8 cellular contexts compared by ENCODE assay signal in genomic region chr7:37916017-37916672, GRCh38. TPM values are rescaled to one million over a fixed set of nuclear protein-coding genes. Genes with fewer than 3 reads are reported as not detected.
A peak's percentile ranks its signal among the peaks of the same experiment; 100 is the strongest.
DNase-seq lines count a peak whose midpoint lies in the region; ATAC-seq lines count a peak whose summit lies in the region.

No MANE protein-coding gene starts in this region.

- no peaks in the 10 kb centered on the region for H3K36me3 Mint-ChIP-seq in activated CD4-positive, alpha-beta T cell treated with anti-CD3 and anti-CD28 coated beads, Interleukin-2, amount 10 ng/mL, durations not matched to agents 7 days and 5 days (ENCODE audit: low read depth)
- H3K36me3 Mint-ChIP-seq in activated naive CD8-positive, alpha-beta T cell treated with anti-CD3 and anti-CD28 coated beads, Interleukin-2, amount 50 U/mL, for 24 hours (ENCODE audit: low read depth) = no peaks in the 10 kb centered on the region

- CTCF ChIA-PET in activated CD4-positive, alpha-beta T cell treated with anti-CD3 and anti-CD28 coated beads, Interleukin-2, amount 10 ng/mL, durations not matched to agents 7 days and 5 days (lab: Charles Lee) = interaction anchor here (1.4 kb wide), 1 partner anchor 419 kb away, joined by 4 read pairs; no protein-coding TSS in a partner anchor

- peak overlapping the region; percentile 38 for H3K4me3 Mint-ChIP-seq in activated CD4-positive, alpha-beta T cell treated with anti-CD3 and anti-CD28 coated beads, Interleukin-2, amount 10 ng/mL, durations not matched to agents 7 days and 5 days
- H3K4me3 Mint-ChIP-seq in activated naive CD8-positive, alpha-beta T cell treated with anti-CD3 and anti-CD28 coated beads, Interleukin-2, amount 50 U/mL, for 24 hours = peak overlapping the region; percentile 62

- no peak for ATAC-seq in activated naive CD8-positive, alpha-beta T cell treated with anti-CD3 and anti-CD28 coated beads, Interleukin-2, amount 50 U/mL, for 24 hours
- ATAC-seq in GM19023 (IDR thresholded peaks at IDR 0.05; ENCODE audit: unreplicated experiment) = no peak

- DNase-seq in activated CD4-positive, alpha-beta T cell treated with anti-CD3 and anti-CD28 coated beads, Interleukin-2, amount 10 ng/mL, durations not matched to agents 7 days and 5 days = no peak
- no peak for DNase-seq in activated CD4-positive, alpha-beta T cell treated with anti-CD3 and anti-CD28 coated beads for 1 hour
- no peak for DNase-seq in activated naive CD8-positive, alpha-beta T cell treated with anti-CD3 and anti-CD28 coated beads, Interleukin-2, amount 50 U/mL, for 24 hours
- DNase-seq in kidney tubule cell (ENCODE audit: low spot score) (peak; percentile 25), NCI-H774 (lab: John Stamatoyannopoulos, UW) (no peak), OCI-M2 (lab: John Stamatoyannopoulos, UW; ENCODE audit: unreplicated experiment) (no peak)

- WGBS in thymus = 3% methylated on average over 57 of the region's 57 CpGs

- H3K27me3 Mint-ChIP-seq in activated CD4-positive, alpha-beta T cell treated with anti-CD3 and anti-CD28 coated beads, Interleukin-2, amount 10 ng/mL, durations not matched to agents 7 days and 5 days = peaks cover 75% of the 10 kb centered on the region
- peaks cover 64% of the 10 kb centered on the region for H3K27me3 Mint-ChIP-seq in activated naive CD8-positive, alpha-beta T cell treated with anti-CD3 and anti-CD28 coated beads, Interleukin-2, amount 50 U/mL, for 24 hours

- no peak overlapping the region for H3K27ac Mint-ChIP-seq in activated CD4-positive, alpha-beta T cell treated with anti-CD3 and anti-CD28 coated beads, Interleukin-2, amount 10 ng/mL, durations not matched to agents 7 days and 5 days
- H3K27ac Mint-ChIP-seq in activated naive CD8-positive, alpha-beta T cell treated with anti-CD3 and anti-CD28 coated beads, Interleukin-2, amount 50 U/mL, for 24 hours = no peak overlapping the region

- peak overlapping the region; percentile 48 for H3K4me3 ChIP-seq in thymus (ENCODE audit: low read length)

- peaks cover 18% of the 10 kb centered on the region for H3K27me3 ChIP-seq in thymus (ENCODE audit: control insufficient read depth, insufficient read depth)

- H3K27ac ChIP-seq in thymus (ENCODE audit: low read depth) = no peak overlapping the region

- no peaks in the 10 kb centered on the region for H3K9me3 ChIP-seq in thymus (ENCODE audit: control insufficient read depth)

- no peaks in the 10 kb centered on the region for H3K36me3 ChIP-seq in thymus (ENCODE audit: control insufficient read depth, insufficient read depth)

- H3K9me3 Mint-ChIP-seq in activated CD4-positive, alpha-beta T cell treated with anti-CD3 and anti-CD28 coated beads, Interleukin-2, amount 10 ng/mL, durations not matched to agents 7 days and 5 days = no peaks in the 10 kb centered on the region
- no peaks in the 10 kb centered on the region for H3K9me3 Mint-ChIP-seq in activated naive CD8-positive, alpha-beta T cell treated with anti-CD3 and anti-CD28 coated beads, Interleukin-2, amount 50 U/mL, for 24 hours

- POLR2A ChIA-PET in activated CD4-positive, alpha-beta T cell treated with anti-CD3 and anti-CD28 coated beads, Interleukin-2, amount 10 ng/mL, durations not matched to agents 7 days and 5 days (lab: Charles Lee) = no interaction called here

- peaks cover 16% of the 10 kb centered on the region for H3K4me1 ChIP-seq in thymus (ENCODE audit: control insufficient read depth, insufficient read depth, low read length)

- peaks cover 16% of the 10 kb centered on the region for H3K4me1 Mint-ChIP-seq in activated CD4-positive, alpha-beta T cell treated with anti-CD3 and anti-CD28 coated beads, Interleukin-2, amount 10 ng/mL, durations not matched to agents 7 days and 5 days
- H3K4me1 Mint-ChIP-seq in activated naive CD8-positive, alpha-beta T cell treated with anti-CD3 and anti-CD28 coated beads, Interleukin-2, amount 50 U/mL, for 24 hours = peaks cover 16% of the 10 kb centered on the region

RNA-seq across cellular contexts. Expression of gene SFRP4, which starts 0.5 kb away (rescaled TPM):
- not detected for total RNA-seq in activated CD4-positive, alpha-beta T cell treated with anti-CD3 and anti-CD28 coated beads, Interleukin-2, amount 10 ng/mL, durations not matched to agents 7 days and 5 days
- 0.98 TPM for polyA plus RNA-seq in thymus

RNA-seq across cellular contexts. Expression of gene EPDR1, which starts 4.3 kb away (rescaled TPM):
- under 1 TPM; 0.54 to 0.87 TPM for total RNA-seq in activated CD4-positive, alpha-beta T cell treated with anti-CD3 and anti-CD28 coated beads, Interleukin-2, amount 10 ng/mL, durations not matched to agents 7 days and 5 days
- polyA plus RNA-seq in thymus = 7.2 TPM
